ENCODE assay signal across 7 cellular contexts in genomic region chr10:3935933-3936359, GRCh38.
DNase-seq lines count a peak whose midpoint lies in the region; ATAC-seq and TF ChIP-seq lines count a peak whose summit lies in the region.

No MANE protein-coding gene starts in this region.

- peak overlapping the region; percentile 88 for H3K27ac Mint-ChIP-seq in activated B cell treated with CpG ODN at 0.5 μM for 24 hours

- H3K36me3 Mint-ChIP-seq in activated B cell treated with CpG ODN at 0.5 μM for 24 hours (ENCODE audit: low read depth), result no peaks in the 10 kb centered on the region

- POLR2A ChIA-PET in activated B cell treated with CpG ODN at 0.5 μM for 24 hours (lab: Charles Lee), result interaction anchor here (1.1 to 3.0 kb wide), 4 partner anchors 61 to 153 kb away, joined by 3 to 27 read pairs (median 12); partner anchors contain the start of gene KLF6

- no peaks in the 10 kb centered on the region for H3K27me3 ChIP-seq in skeletal muscle tissue (ENCODE audit: control insufficient read depth in 3 of 3, insufficient read depth in 3 of 3, low read length in 3 of 3)

- H3K4me3 Mint-ChIP-seq in activated B cell treated with CpG ODN at 0.5 μM for 24 hours, result peak overlapping the region; percentile 67

- TF ChIP-seq CTCF in activated B cell treated with CpG ODN at 0.5 μM for 24 hours (IDR thresholded peaks at IDR 0.05) (no peak), fibroblast of pulmonary artery (IDR thresholded peaks at IDR 0.05; ENCODE audit: low read length, missing control alignments) (no peak)

- no peaks in the 10 kb centered on the region for H3K27me3 Mint-ChIP-seq in activated B cell treated with CpG ODN at 0.5 μM for 24 hours

- H3K27ac ChIP-seq in skeletal muscle tissue (ENCODE audit: low read depth, low read length), result peak overlapping the region; percentile 64

- no peaks in the 10 kb centered on the region for H3K9me3 ChIP-seq in skeletal muscle tissue (ENCODE audit: control insufficient read depth in 3 of 3, low read length in 3 of 3)

- peak overlapping the region in 2 of 3 donors; percentile 10 to 68 for H3K9ac ChIP-seq in skeletal muscle tissue (ENCODE audit: low read depth in 1 of 3, low read length in 3 of 3)

- no peaks in the 10 kb centered on the region for H3K9me3 Mint-ChIP-seq in activated B cell treated with CpG ODN at 0.5 μM for 24 hours

- peaks cover 3 to 12% (median 4%) of the 10 kb centered on the region in 3 donors for H3K4me1 ChIP-seq in skeletal muscle tissue (ENCODE audit: control insufficient read depth in 3 of 3, insufficient read depth in 3 of 3, low read length in 3 of 3)

- intact Hi-C loops in activated B cell treated with CpG ODN at 0.5 μM for 24 hours (cut with micrococcal nuclease), result loop anchor here (1.0 to 5.0 kb wide), 9 partner anchors 34 to 694 kb away; partner anchors contain the start of gene KLF6

- DNase-seq in LoVo (ENCODE audit: low spot score) (peak; percentile 66), activated B cell treated with CpG ODN at 0.5 μM for 24 hours (no peak), fibroblast of pulmonary artery (ENCODE audit: low read depth) (peak; percentile 31)

- no peaks in the 10 kb centered on the region for H3K36me3 ChIP-seq in skeletal muscle tissue (ENCODE audit: control insufficient read depth in 3 of 3, insufficient read depth in 3 of 3, low read length in 3 of 3)

- H3K4me3 ChIP-seq in fibroblast of pulmonary artery (replicated peaks; ENCODE audit: low read depth, low read length) (no peak overlapping the region), skeletal muscle tissue (ENCODE audit: low read length in 3 of 3) (peak overlapping the region in 2 of 3 donors; percentile 52 to 56)

- H3K4me1 Mint-ChIP-seq in activated B cell treated with CpG ODN at 0.5 μM for 24 hours, result peaks cover 31% of the 10 kb centered on the region

- ATAC-seq in activated B cell treated with CpG ODN at 0.5 μM for 24 hours (ENCODE audit: low read depth), result no peak
- ATAC-seq in GM18909 (IDR thresholded peaks at IDR 0.05; ENCODE audit: poor library complexity, unreplicated experiment), result no peak
- ATAC-seq in GM18867 (IDR thresholded peaks at IDR 0.05; ENCODE audit: unreplicated experiment), result no peak
- ATAC-seq in HG03108 (IDR thresholded peaks at IDR 0.05; ENCODE audit: unreplicated experiment), result no peak

- CTCF ChIA-PET in activated B cell treated with CpG ODN at 0.5 μM for 24 hours (lab: Charles Lee), result interaction anchor here (1.1 kb wide), 2 partner anchors 34 to 151 kb away, joined by 3 to 4 read pairs; partner anchors contain the start of gene KLF6
